Comparison of ENCODE assay signal across 8 cellular contexts in genomic region chrX:54358424-54359211, GRCh38. TPM values are rescaled to one million over a fixed set of nuclear protein-coding genes. Genes with fewer than 3 reads are reported as not detected.
A peak's percentile ranks its signal among the peaks of the same experiment; 100 is the strongest.
DNase-seq lines count a peak whose midpoint lies in the region; ATAC-seq lines count a peak whose summit lies in the region.

No MANE protein-coding gene starts in this region.

- peak overlapping the region; percentile 32 for H3K4me3 ChIP-seq in ectodermal cell (ENCODE audit: insufficient read depth, low read depth, low read length)

- H3K36me3 ChIP-seq in ectodermal cell (ENCODE audit: control insufficient read depth, insufficient read depth, low read length), result no peaks in the 10 kb centered on the region

- H3K27me3 ChIP-seq in ectodermal cell (ENCODE audit: control insufficient read depth, insufficient read depth, low read length, poor library complexity, severe bottlenecking), result no peaks in the 10 kb centered on the region

- peak overlapping the region; percentile 99 for H3K27ac ChIP-seq in ectodermal cell (ENCODE audit: insufficient read depth, low read depth, low read length, poor library complexity, severe bottlenecking)

- 0 to 1% methylated on average over 54 of the region's 54 CpGs for WGBS in ectodermal cell, 2 experiments

- H3K4me1 ChIP-seq in ectodermal cell (ENCODE audit: control insufficient read depth, insufficient read depth, low read length), result peaks cover 9% of the 10 kb centered on the region

- no peaks in the 10 kb centered on the region for H3K9me3 ChIP-seq in ectodermal cell (ENCODE audit: control insufficient read depth, low read length)

- DNase-seq in NCI-H187 (lab: John Stamatoyannopoulos, UW) (peak; percentile 30 to 34), lung microvascular endothelial cell (ENCODE audit: low read depth in 2 of 2) (peak; percentile 48 to 51)
- peak; percentile 20 to 32 for DNase-seq in activated CD4-positive, alpha-beta T cell treated with anti-CD3 and anti-CD28 coated beads, Interleukin-2, amount 50 U/mL, for 4 hours
- DNase-seq in stimulated activated CD4-positive, alpha-beta T cell treated with anti-CD3 and anti-CD28 coated beads, Interleukin-4, amount 100 ng/mL, for 48 hours (ENCODE audit: low read depth in 2 of 2), result peak; percentile 21 to 34

- ATAC-seq in GM18511 (IDR thresholded peaks at IDR 0.05; ENCODE audit: unreplicated experiment) (peak; percentile 68), HG03432 (IDR thresholded peaks at IDR 0.05; ENCODE audit: unreplicated experiment) (no peak), HG03520 (IDR thresholded peaks at IDR 0.05; ENCODE audit: unreplicated experiment) (no peak)

RNA-seq across cellular contexts. Expression of gene WNK3, which starts 0.8 kb away (rescaled TPM):
- 14.6 TPM for polyA plus RNA-seq in ectodermal cell (2013, experiment 1 of 4)
- 16.4 TPM for polyA plus RNA-seq in ectodermal cell (2013, experiment 2 of 4)
- polyA plus RNA-seq in ectodermal cell (2013, experiment 3 of 4), result 8.5 TPM
- 9.8 TPM for polyA plus RNA-seq in ectodermal cell (2013, experiment 4 of 4)
- 0.22 and 0.60 TPM in 2 replicates for total RNA-seq in lung microvascular endothelial cell
